In the genomic region with DNA sequence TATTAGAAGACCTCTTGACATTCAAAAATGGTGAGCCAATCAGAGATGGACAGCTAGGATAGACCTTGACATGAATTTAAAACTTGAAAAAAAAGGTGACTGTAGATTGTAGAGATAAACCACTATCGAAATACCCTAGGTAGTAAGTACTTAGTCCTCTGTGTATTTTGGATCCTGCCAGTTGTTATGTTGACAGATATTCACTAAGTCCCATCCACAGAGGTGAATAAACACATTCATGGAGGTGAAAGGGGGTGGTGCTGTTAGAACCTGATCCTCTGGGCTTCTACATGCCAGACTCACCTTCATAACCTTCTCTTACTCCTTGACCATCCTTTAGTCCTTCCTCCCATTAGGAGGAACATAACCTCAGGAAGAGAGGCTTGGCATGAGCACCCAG, we compare ENCODE assay signal across 25 cellular contexts.
"Had no signal": no experiment of that assay in that cellular context is flagged by ENCODE, and none has a peak within 500 bp of the region (broad histone marks: within the 10 kb centered on the region; RNA-seq: fewer than 3 reads in every experiment).

No MANE protein-coding gene starts in this region.

- DNase-seq: cortex of kidney; effector memory CD8-positive, alpha-beta T cell; erythroblast; esophagus squamous epithelium; foreskin melanocyte; glutamatergic neuron; heart right ventricle; hippocampal formation; left cardiac atrium; left ventricle myocardium inferior; lower lobe of right lung; naive thymus-derived CD8-positive, alpha-beta T cell; nephron progenitor cell; sigmoid colon; stimulated activated CD4-positive, alpha-beta T cell treated with anti-CD3 and anti-CD28 coated beads, Interleukin-4, amount 100 ng/mL, for 4 hours; stimulated activated naive CD8-positive, alpha-beta T cell treated with anti-CD3 and anti-CD28 coated beads, Interleukin-15, Interleukin-2, amounts not matched to agents 100 U/mL and 50 U/mL, for 24 hours; substantia nigra; testis; upper lobe of left lung had no signal

- H3K4me1 ChIP-seq: esophagus squamous epithelium, heart right ventricle, left ventricle myocardium inferior, lower lobe of right lung, prostate gland, right atrium auricular region, sigmoid colon, tibial nerve, upper lobe of left lung had no signal

- ATAC-seq: effector memory CD8-positive, alpha-beta T cell; heart right ventricle; left cardiac atrium; lower lobe of right lung; naive thymus-derived CD8-positive, alpha-beta T cell; stimulated activated memory B cell treated with anti-CD40 and anti-IgM and Interleukin-4, amounts not matched to agents 10 μg/mL and 1 μg/mL and 100 μg/mL, for 72 hours; stimulated activated naive CD8-positive, alpha-beta T cell treated with anti-CD3 and anti-CD28 coated beads, Interleukin-15, Interleukin-2, amounts not matched to agents 100 U/mL and 50 U/mL, for 24 hours had no signal

- H3K27me3 ChIP-seq: right atrium auricular region, sigmoid colon, testis, tibial nerve, upper lobe of left lung had no signal

- H3K27ac ChIP-seq: esophagus squamous epithelium, heart right ventricle, left ventricle myocardium inferior, lower lobe of right lung, prostate gland, right atrium auricular region, sigmoid colon, testis, tibial nerve, upper lobe of left lung had no signal

- FAIRE-seq: endometrium, islet of Langerhans had no signal

- H3K27ac Mint-ChIP-seq: effector memory CD8-positive, alpha-beta T cell; naive thymus-derived CD8-positive, alpha-beta T cell; nephron progenitor cell; stimulated activated memory B cell treated with anti-CD40 and anti-IgM and Interleukin-4, amounts not matched to agents 10 μg/mL and 1 μg/mL and 100 μg/mL, for 72 hours had no signal

- H3K4me3 ChIP-seq: esophagus squamous epithelium, heart right ventricle, left ventricle myocardium inferior, lower lobe of right lung, prostate gland, right atrium auricular region, sigmoid colon, tibial nerve, upper lobe of left lung had no signal

- H3K9me3 ChIP-seq: esophagus squamous epithelium, heart right ventricle, left ventricle myocardium inferior, lower lobe of right lung, prostate gland, right atrium auricular region, sigmoid colon, testis, tibial nerve, upper lobe of left lung had no signal

- H3K9me3 Mint-ChIP-seq: naive thymus-derived CD8-positive, alpha-beta T cell; nephron progenitor cell; stimulated activated memory B cell treated with anti-CD40 and anti-IgM and Interleukin-4, amounts not matched to agents 10 μg/mL and 1 μg/mL and 100 μg/mL, for 72 hours had no signal

- H3K27me3 Mint-ChIP-seq: stimulated activated memory B cell treated with anti-CD40 and anti-IgM and Interleukin-4, amounts not matched to agents 10 μg/mL and 1 μg/mL and 100 μg/mL, for 72 hours had no signal

- H3K4me1 Mint-ChIP-seq: naive thymus-derived CD8-positive, alpha-beta T cell; nephron progenitor cell; stimulated activated memory B cell treated with anti-CD40 and anti-IgM and Interleukin-4, amounts not matched to agents 10 μg/mL and 1 μg/mL and 100 μg/mL, for 72 hours had no signal

- H3K4me3 Mint-ChIP-seq: effector memory CD8-positive, alpha-beta T cell; naive thymus-derived CD8-positive, alpha-beta T cell; nephron progenitor cell; stimulated activated memory B cell treated with anti-CD40 and anti-IgM and Interleukin-4, amounts not matched to agents 10 μg/mL and 1 μg/mL and 100 μg/mL, for 72 hours had no signal

- H3K36me3 Mint-ChIP-seq: naive thymus-derived CD8-positive, alpha-beta T cell; stimulated activated memory B cell treated with anti-CD40 and anti-IgM and Interleukin-4, amounts not matched to agents 10 μg/mL and 1 μg/mL and 100 μg/mL, for 72 hours had no signal

- H3K36me3 ChIP-seq: esophagus squamous epithelium, heart right ventricle, left ventricle myocardium inferior, lower lobe of right lung, prostate gland, right atrium auricular region, sigmoid colon, tibial nerve, upper lobe of left lung had no signal
